24 cellular contexts compared by ENCODE assay signal in the genomic region with DNA sequence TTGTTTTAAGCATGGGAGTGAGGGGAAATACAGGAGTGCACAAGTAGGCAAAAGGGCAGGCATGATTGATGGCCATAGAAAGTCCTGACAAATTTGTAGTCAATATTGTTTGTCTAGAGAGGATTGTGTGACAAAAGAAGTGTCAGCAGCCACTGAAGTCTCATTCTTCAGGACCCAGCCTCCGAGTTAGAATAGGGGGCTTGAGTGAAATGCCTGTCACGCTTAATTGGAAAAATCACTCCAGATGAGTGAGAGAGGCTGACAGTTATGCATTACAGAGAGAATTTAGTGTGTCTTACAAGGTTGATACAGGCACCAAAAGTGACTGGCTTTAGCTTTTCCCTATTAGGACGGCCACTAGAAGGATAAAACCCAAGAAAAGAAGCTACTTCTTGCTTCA.
A peak's percentile ranks its signal among the peaks of the same experiment; 100 is the strongest.
DNase-seq lines count a peak whose midpoint lies in the region; ATAC-seq and TF ChIP-seq lines count a peak whose summit lies in the region.
"Had no signal": no experiment of that assay in that cellular context is flagged by ENCODE, and none has a peak within 500 bp of the region (broad histone marks: within the 10 kb centered on the region; RNA-seq: fewer than 3 reads in every experiment).

No MANE protein-coding gene starts in this region.

- H3K27ac ChIP-seq in BLaER1 treated with 17β-estradiol and CSF1 and Interleukin-3, amounts not matched to agents 10 nM and 100 nM = peak overlapping the region in 4 of 11 experiments; percentile 18 to 54 (median 43); a peak in 6 of 22 replicates
- H3K27ac ChIP-seq in GM23338 (ENCODE audit: low read depth) (no peak overlapping the region), thyroid gland (no peak overlapping the region)
- H3K27ac ChIP-seq: SJSA1, spleen had no signal

- no peak for TF ChIP-seq POLR2A in thyroid gland (IDR thresholded peaks at IDR 0.05)

- intact Hi-C loops in thyroid gland (cut with DNase I) = no loop called here

- ATAC-seq in GM23338 (no peak), HG03469 (IDR thresholded peaks at IDR 0.05; ENCODE audit: unreplicated experiment) (no peak), GM21786 (IDR thresholded peaks at IDR 0.05; ENCODE audit: unreplicated experiment) (no peak)
- ATAC-seq: left ventricle myocardium superior had no signal

- H3F3A ChIP-seq in GM23338 (replicated peaks; ENCODE audit: low read depth) = no peaks in the 10 kb centered on the region

- H3K9me3 Mint-ChIP-seq in GM23338 (no peaks in the 10 kb centered on the region), nephron (no peaks in the 10 kb centered on the region)
- H3K9me3 Mint-ChIP-seq: activated CD4-positive, alpha-beta memory T cell treated with anti-CD3 and anti-CD28 coated beads for 36 hours; T-helper 2 cell treated with Interferon-gamma antibody and Interleukin-4, amounts not matched to agents 5 μg/mL and 100 μg/mL, for 36 hours had no signal

- H3K4me1 Mint-ChIP-seq in GM23338 (peaks cover 8% of the 10 kb centered on the region; the same call in 1 of the 3 replicates), nephron (peaks cover 67% of the 10 kb centered on the region)

- no peaks in the 10 kb centered on the region for H4K20me1 ChIP-seq in BLaER1 treated with 17β-estradiol and CSF1 and Interleukin-3, amounts not matched to agents 10 nM and 100 nM
- H4K20me1 ChIP-seq in GM23338 (replicated peaks; ENCODE audit: insufficient read depth) = no peaks in the 10 kb centered on the region

- peak overlapping the region; percentile 72 for H2AFZ ChIP-seq in GM23338

- WGBS in thyroid gland, 2 donors = 74 to 88% methylated on average over 3 of the region's 3 CpGs

- no peak overlapping the region for H3K27ac Mint-ChIP-seq in GM23338
- peak overlapping the region; percentile 69 to 98 (median 94) for H3K27ac Mint-ChIP-seq in nephron
- H3K27ac Mint-ChIP-seq: activated CD4-positive, alpha-beta memory T cell treated with anti-CD3 and anti-CD28 coated beads for 36 hours; T-helper 2 cell treated with Interferon-gamma antibody and Interleukin-4, amounts not matched to agents 5 μg/mL and 100 μg/mL, for 36 hours had no signal

- no peaks in the 10 kb centered on the region for H3K9me3 ChIP-seq in BLaER1 treated with 17β-estradiol and CSF1 and Interleukin-3, amounts not matched to agents 10 nM and 100 nM (replicated peaks in 1 of 11)
- H3K9me3 ChIP-seq in adipocyte (ENCODE audit: control insufficient read depth, low read length) = no peaks in the 10 kb centered on the region
- no peaks in the 10 kb centered on the region for H3K9me3 ChIP-seq in thyroid gland
- H3K9me3 ChIP-seq: SJSA1, spleen had no signal

- no peak overlapping the region for H3K9ac ChIP-seq in BLaER1 treated with 17β-estradiol and CSF1 and Interleukin-3, amounts not matched to agents 10 nM and 100 nM
- H3K9ac ChIP-seq in adipocyte (ENCODE audit: low read length) = peak overlapping the region; percentile 52

- H3K27me3 Mint-ChIP-seq in GM23338 (ENCODE audit: insufficient read depth, low read depth, poor library complexity) (no peaks in the 10 kb centered on the region), nephron (ENCODE audit: low read depth) (no peaks in the 10 kb centered on the region)
- H3K27me3 Mint-ChIP-seq: activated CD4-positive, alpha-beta memory T cell treated with anti-CD3 and anti-CD28 coated beads for 36 hours had no signal

- peaks cover 27 to 84% (median 66%) of the 10 kb centered on the region in 10 experiments for H3K4me1 ChIP-seq in BLaER1 treated with 17β-estradiol and CSF1 and Interleukin-3, amounts not matched to agents 10 nM and 100 nM
- H3K4me1 ChIP-seq in GM23338 (ENCODE audit: insufficient read depth) (no peaks in the 10 kb centered on the region), adipocyte (ENCODE audit: control insufficient read depth, insufficient read depth, low read length) (peaks cover 55% of the 10 kb centered on the region), thyroid gland (peaks cover 0 to 6% of the 10 kb centered on the region in 2 donors)

- DNase-seq in GM23338 (ENCODE audit: low spot score) = no peak
- DNase-seq in adipocyte (ENCODE audit: low read depth) = no peak
- DNase-seq in NCI-H2227 (lab: John Stamatoyannopoulos, UW; ENCODE audit: unreplicated experiment) = no peak
- no peak for DNase-seq in thyroid gland
- DNase-seq: activated CD4-positive, alpha-beta memory T cell treated with anti-CD3 and anti-CD28 coated beads for 36 hours; amygdala; cerebellar nuclear complex; DMS53; effector CD4-positive, alpha-beta T cell; erythroblast; foreskin fibroblast; Kasumi-1; left ventricle myocardium superior; NCI-H2081; occipital lobe; spleen; stimulated activated CD4-positive, alpha-beta T cell treated with anti-CD3 and anti-CD28 coated beads, Interleukin-4, amount 100 ng/mL, for 1 hour; stimulated activated naive CD4-positive, alpha-beta T cell treated with Interleukin-2 at 50 U/mL for 16 hours had no signal

- H3K36me3 Mint-ChIP-seq in GM23338 (ENCODE audit: low read depth) (no peaks in the 10 kb centered on the region), nephron (ENCODE audit: low read depth) (no peaks in the 10 kb centered on the region)
- H3K36me3 Mint-ChIP-seq: activated CD4-positive, alpha-beta memory T cell treated with anti-CD3 and anti-CD28 coated beads for 36 hours had no signal

- H3K79me2 ChIP-seq in GM23338 (replicated peaks; ENCODE audit: insufficient read depth) = no peaks in the 10 kb centered on the region

- peaks cover 0 to 12% (median 0%) of the 10 kb centered on the region in 11 experiments; a peak in 3 of 22 replicates for H3K27me3 ChIP-seq in BLaER1 treated with 17β-estradiol and CSF1 and Interleukin-3, amounts not matched to agents 10 nM and 100 nM
- H3K27me3 ChIP-seq in GM23338 (ENCODE audit: insufficient read depth) (no peaks in the 10 kb centered on the region), adipocyte (replicated peaks; ENCODE audit: control insufficient read depth, insufficient read depth, low read length) (no peaks in the 10 kb centered on the region), thyroid gland (no peaks in the 10 kb centered on the region)
- H3K27me3 ChIP-seq: SJSA1, spleen had no signal

- peak overlapping the region in 10 of 11 experiments; percentile 29 to 82 (median 70); a peak in 17 of 22 replicates for H3K4me2 ChIP-seq in BLaER1 treated with 17β-estradiol and CSF1 and Interleukin-3, amounts not matched to agents 10 nM and 100 nM
- H3K4me2 ChIP-seq in GM23338 = no peak overlapping the region

- no peaks in the 10 kb centered on the region for H3K36me3 ChIP-seq in BLaER1 treated with 17β-estradiol and CSF1 and Interleukin-3, amounts not matched to agents 10 nM and 100 nM
- H3K36me3 ChIP-seq in GM23338 (ENCODE audit: insufficient read depth) = no peaks in the 10 kb centered on the region
- H3K36me3 ChIP-seq in adipocyte (ENCODE audit: control insufficient read depth, insufficient read depth, low read length, severe bottlenecking) = no peaks in the 10 kb centered on the region
- H3K36me3 ChIP-seq in thyroid gland = no peaks in the 10 kb centered on the region
- H3K36me3 ChIP-seq: SJSA1, spleen had no signal

- H3K4me3 Mint-ChIP-seq in GM23338 (no peak overlapping the region), nephron (no peak overlapping the region)
- H3K4me3 Mint-ChIP-seq: activated CD4-positive, alpha-beta memory T cell treated with anti-CD3 and anti-CD28 coated beads for 36 hours; T-helper 2 cell treated with Interferon-gamma antibody and Interleukin-4, amounts not matched to agents 5 μg/mL and 100 μg/mL, for 36 hours had no signal

- TF ChIP-seq CTCF in GM23338 (conservative IDR thresholded peaks at IDR 0.05; ENCODE audit: low read depth in 2 of 2) (no peak), nephron (IDR thresholded peaks at IDR 0.05; ENCODE audit: unreplicated experiment in 3 of 3) (no peak), thyroid gland (IDR thresholded peaks at IDR 0.05) (no peak)

- H3K4me3 ChIP-seq in BLaER1 treated with 17β-estradiol and CSF1 and Interleukin-3, amounts not matched to agents 10 nM and 100 nM = no peak overlapping the region; a peak in 1 of 20 replicates
- no peak overlapping the region for H3K4me3 ChIP-seq in GM23338
- H3K4me3 ChIP-seq in adipocyte (ENCODE audit: low read length) = peak overlapping the region; percentile 55
- no peak overlapping the region for H3K4me3 ChIP-seq in thyroid gland (replicated peaks in 1 of 3)
- H3K4me3 ChIP-seq: SJSA1, spleen had no signal

- H3K9me2 ChIP-seq in GM23338 (ENCODE audit: insufficient read depth) = no peaks in the 10 kb centered on the region; the same call in none of the 2 replicates

TF ChIP-seq in GM23338, 12 proteins besides CTCF, POLR2A, EP300 and RAD21 (continues in another document):
- no peak for TF ChIP-seq ZNF114 (CRISPR knock-in tag; IDR thresholded peaks at IDR 0.05)
- no peak for TF ChIP-seq NANOG (IDR thresholded peaks at IDR 0.05; ENCODE audit: borderline replicate concordance)
- TF ChIP-seq ZNF331 (CRISPR knock-in tag; IDR thresholded peaks at IDR 0.05; ENCODE audit: low read depth) = no peak
